1 cellular context compared by ENCODE assay signal in the genomic region with DNA sequence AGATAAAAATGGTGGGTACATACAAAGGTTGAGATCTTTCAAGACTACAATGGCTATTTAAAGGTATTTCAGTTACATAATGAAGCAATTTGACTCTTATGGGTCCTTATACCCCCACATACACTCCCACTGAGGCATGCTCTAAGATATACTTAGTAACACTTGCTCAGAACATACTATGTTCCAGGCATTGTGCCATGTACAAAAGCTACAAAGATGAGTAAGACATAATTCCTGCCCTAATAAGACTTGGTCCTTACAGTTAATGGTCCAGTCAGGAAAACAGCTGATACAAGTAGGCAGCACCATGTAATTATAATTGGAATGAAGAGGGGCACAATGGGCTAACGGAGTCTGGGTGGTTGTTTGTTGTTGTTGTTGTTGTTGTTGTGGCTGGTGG.
A peak's percentile ranks its signal among the peaks of the same experiment; 100 is the strongest.
TF ChIP-seq lines count a peak whose summit lies in the region.

No MANE protein-coding gene starts in this region.

TF ChIP-seq in SK-N-SH, 30 proteins besides CTCF, POLR2A, EP300 and RAD21:
- TF ChIP-seq TCF12 (IDR thresholded peaks at IDR 0.05) = peak; percentile 41; the same call in 1 of the 2 replicates
- TF ChIP-seq RXRA (IDR thresholded peaks at IDR 0.05; ENCODE audit: borderline replicate concordance, low read depth) = no peak
- TF ChIP-seq PBX3 (IDR thresholded peaks at IDR 0.05) = no peak
- TF ChIP-seq NFIC (IDR thresholded peaks at IDR 0.05; ENCODE audit: borderline replicate concordance) = peak; percentile 32; the same call in 1 of the 2 replicates
- 0 out of 2 replicates have a peak, but pooled peaks have one; percentile 34 for TF ChIP-seq FOSL2 (IDR thresholded peaks at IDR 0.05; ENCODE audit: borderline replicate concordance, low read depth)
- TF ChIP-seq MEF2A (IDR thresholded peaks at IDR 0.05; ENCODE audit: borderline replicate concordance, low read depth) = peak; percentile 63; the same call in 1 of the 2 replicates
